ENCODE assay signal across 8 cellular contexts in the genomic region with DNA sequence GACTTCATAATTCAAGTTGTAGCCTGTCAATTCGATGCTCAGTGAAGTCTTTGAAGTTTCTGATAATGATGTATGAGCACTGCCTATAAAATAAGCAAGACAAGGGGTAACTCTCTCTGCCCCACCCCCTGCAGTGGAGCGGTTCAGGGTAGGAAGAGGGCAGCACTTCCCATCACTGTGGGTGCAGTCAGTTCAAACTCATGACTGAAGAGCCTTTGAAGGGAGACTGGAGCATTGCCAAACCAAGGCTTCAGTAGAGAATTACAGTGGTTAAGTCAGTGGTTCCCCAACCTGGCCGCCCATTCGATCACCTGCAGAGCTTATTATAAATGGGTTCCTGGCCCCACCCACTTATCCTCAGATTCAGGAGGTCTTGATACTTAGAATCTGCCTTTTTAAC.
DNase-seq lines count a peak whose midpoint lies in the region; FAIRE-seq and TF ChIP-seq lines count a peak whose summit lies in the region.

No MANE protein-coding gene starts in this region.

- no peak for TF ChIP-seq EP300 in stomach (IDR thresholded peaks at IDR 0.05)

- H3K27ac ChIP-seq in stomach, result no peak overlapping the region

- whole genome bisulfite sequencing in stomach, 5 donors, result 57 to 85% (median 81%) methylated on average over 4 of the region's 4 CpGs

- TF ChIP-seq CTCF in bronchial epithelial cell (IDR thresholded peaks at IDR 0.05; ENCODE audit: insufficient read depth, low read length, severe bottlenecking) (no peak), stomach (IDR thresholded peaks at IDR 0.05) (no peak)

- H3K4me1 ChIP-seq in stomach, result peaks cover 7 to 27% (median 18%) of the 10 kb centered on the region in 4 donors

- peak; percentile 58 for DNase-seq in A172 (ENCODE audit: low spot score)
- DNase-seq in H4 (ENCODE audit: low spot score), result peak; percentile 45
- peak; percentile 29 for DNase-seq in T follicular helper cell (ENCODE audit: low read depth)
- peak; percentile 55 for DNase-seq in bronchial epithelial cell (ENCODE audit: low read depth)
- DNase-seq in NCI-H748 treated with DMSO at 0.1 percent for 48 hours (lab: John Stamatoyannopoulos, UW), result no peak
- no peak for DNase-seq in NCI-H524 treated with DMSO at 0.1 percent for 48 hours (lab: John Stamatoyannopoulos, UW)
- DNase-seq in NCI-H82 treated with DMSO at 0.1 percent for 48 hours (lab: John Stamatoyannopoulos, UW; ENCODE audit: unreplicated experiment), result no peak
- no peak for DNase-seq in stomach

- TF ChIP-seq POLR2A in stomach (IDR thresholded peaks at IDR 0.05), result no peak

- intact Hi-C loops in stomach (cut with DNase I; ENCODE audit: low total_unique reads), result no loop called here

- H3K9me3 ChIP-seq in stomach, result no peaks in the 10 kb centered on the region

- H3K4me3 ChIP-seq in bronchial epithelial cell (ENCODE audit: low read depth, low read length), result no peak overlapping the region
- H3K4me3 ChIP-seq in stomach, result no peak overlapping the region

- H3K27me3 ChIP-seq in bronchial epithelial cell (ENCODE audit: control insufficient read depth, insufficient read depth, low read length) (no peaks in the 10 kb centered on the region), stomach (peaks cover 0 to 22% (median 5%) of the 10 kb centered on the region in 3 donors)

- FAIRE-seq in bronchial epithelial cell (lab: Jason Lieb, UNC), result no peak

- H3K36me3 ChIP-seq in bronchial epithelial cell (ENCODE audit: control insufficient read depth, insufficient read depth, low read length), result no peaks in the 10 kb centered on the region
- no peaks in the 10 kb centered on the region for H3K36me3 ChIP-seq in stomach

Comparison
In these comparisons a context has a peak if more than half of its experiments do, and no peak if none do; other contexts are left out.
1. DNase-seq: peak in A172 (single experiment), H4 (single experiment), T follicular helper cell (single experiment) and bronchial epithelial cell (single experiment); none in NCI-H748 treated with DMSO at 0.1 percent for 48 hours (single experiment), NCI-H524 treated with DMSO at 0.1 percent for 48 hours (single experiment), NCI-H82 treated with DMSO at 0.1 percent for 48 hours (single experiment) and stomach (single experiment).